ENCODE assay signal across 3 cellular contexts in genomic region chr17:13958773-13959172, GRCh38.
"Had no signal": no experiment of that assay in that cellular context is flagged by ENCODE, and none has a peak within 500 bp of the region (broad histone marks: within the 10 kb centered on the region; RNA-seq: fewer than 3 reads in every experiment).

No MANE protein-coding gene starts in this region.

- H3K4me3 ChIP-seq: GM12878 had no signal

- DNase-seq: GDM1, GF-D8 had no signal

- ATAC-seq: GM12878 had no signal
